27 cellular contexts compared by ENCODE assay signal in the genomic region with DNA sequence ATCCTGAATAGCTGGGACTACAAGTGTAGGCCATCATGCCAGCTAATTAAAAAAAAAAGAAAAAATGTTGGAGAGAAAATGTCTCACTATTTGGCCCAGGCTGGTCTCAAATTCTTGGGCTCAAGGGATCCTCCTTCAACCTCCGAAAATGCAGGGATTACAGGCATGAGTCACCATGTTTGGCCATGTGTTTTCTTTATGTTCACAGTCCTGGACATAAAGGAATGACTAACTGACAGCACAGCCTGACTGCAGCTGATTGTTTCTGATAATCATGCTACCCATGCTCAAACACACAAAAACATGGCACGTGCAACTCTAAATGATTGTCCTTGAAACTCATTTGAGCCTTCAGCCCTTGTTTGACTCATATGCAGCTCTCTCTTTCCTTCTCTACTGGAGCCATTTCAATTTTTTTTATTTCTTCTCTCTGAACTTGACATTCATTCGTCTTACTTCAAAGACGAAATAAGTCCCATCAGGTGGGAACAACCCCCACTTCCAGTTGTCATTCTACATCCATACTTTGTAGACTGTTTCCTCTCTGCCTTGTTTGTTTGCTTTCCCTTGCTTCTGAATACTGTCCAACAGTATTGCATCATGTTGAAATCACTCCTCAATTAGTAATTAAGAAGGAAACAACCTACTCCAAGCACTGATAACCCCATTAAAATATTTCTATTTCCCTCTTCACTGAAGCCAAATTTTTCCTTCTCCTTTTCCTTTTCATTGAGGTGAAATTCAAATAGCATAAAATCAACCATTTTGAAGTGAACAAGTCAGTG.
DNase-seq lines count a peak whose midpoint lies in the region; ATAC-seq and TF ChIP-seq lines count a peak whose summit lies in the region.
"Had no signal": no experiment of that assay in that cellular context is flagged by ENCODE, and none has a peak within 500 bp of the region (broad histone marks: within the 10 kb centered on the region; RNA-seq: fewer than 3 reads in every experiment).

No MANE protein-coding gene starts in this region.

- H3K27me3 ChIP-seq in MG63: no peaks in the 10 kb centered on the region
- H3K27me3 ChIP-seq: gastroesophageal sphincter, SJSA1 had no signal

- no peak overlapping the region for H3K4me3 Mint-ChIP-seq in stimulated activated naive B cell treated with anti-CD40 and anti-IgM and Interleukin-4, amounts not matched to agents 10 μg/mL and 1 μg/mL and 100 μg/mL, for 72 hours
- H3K4me3 Mint-ChIP-seq: activated naive CD4-positive, alpha-beta T cell treated with anti-CD3 and anti-CD28 coated beads, Interleukin-2, amount 50 U/mL, for 24 hours; CD14-positive monocyte; effector memory CD8-positive, alpha-beta T cell had no signal

- peaks cover 12 to 20% of the 10 kb centered on the region in 2 donors for H3K9me3 Mint-ChIP-seq in stimulated activated naive B cell treated with anti-CD40 and anti-IgM and Interleukin-4, amounts not matched to agents 10 μg/mL and 1 μg/mL and 100 μg/mL, for 72 hours

- ATAC-seq in GM18861 (IDR thresholded peaks at IDR 0.05; ENCODE audit: unreplicated experiment): no peak
- ATAC-seq in stimulated activated naive B cell treated with anti-CD40 and anti-IgM and Interleukin-4, amounts not matched to agents 10 μg/mL and 1 μg/mL and 100 μg/mL, for 72 hours (replicated peaks): no peak
- ATAC-seq: effector memory CD8-positive, alpha-beta T cell; gastroesophageal sphincter; Panc1 had no signal

- no peak for TF ChIP-seq CTCF in retinal pigment epithelial cell (conservative IDR thresholded peaks at IDR 0.05; ENCODE audit: low read depth, low read length)

- H3K27ac Mint-ChIP-seq in stimulated activated naive B cell treated with anti-CD40 and anti-IgM and Interleukin-4, amounts not matched to agents 10 μg/mL and 1 μg/mL and 100 μg/mL, for 72 hours: no peak overlapping the region
- H3K27ac Mint-ChIP-seq: activated naive CD4-positive, alpha-beta T cell treated with anti-CD3 and anti-CD28 coated beads, Interleukin-2, amount 50 U/mL, for 24 hours; CD14-positive monocyte; effector memory CD8-positive, alpha-beta T cell; progenitor cell of endocrine pancreas had no signal

- no peaks in the 10 kb centered on the region for H3K4me1 Mint-ChIP-seq in stimulated activated naive B cell treated with anti-CD40 and anti-IgM and Interleukin-4, amounts not matched to agents 10 μg/mL and 1 μg/mL and 100 μg/mL, for 72 hours
- H3K4me1 Mint-ChIP-seq: activated naive CD4-positive, alpha-beta T cell treated with anti-CD3 and anti-CD28 coated beads, Interleukin-2, amount 50 U/mL, for 24 hours; CD14-positive monocyte had no signal

- no peaks in the 10 kb centered on the region for H3K9me3 ChIP-seq in MG63
- H3K9me3 ChIP-seq: gastroesophageal sphincter, HAP-1, SJSA1, thoracic aorta had no signal

- H3K36me3 Mint-ChIP-seq in stimulated activated naive B cell treated with anti-CD40 and anti-IgM and Interleukin-4, amounts not matched to agents 10 μg/mL and 1 μg/mL and 100 μg/mL, for 72 hours: no peaks in the 10 kb centered on the region
- H3K36me3 Mint-ChIP-seq: activated naive CD4-positive, alpha-beta T cell treated with anti-CD3 and anti-CD28 coated beads, Interleukin-2, amount 50 U/mL, for 24 hours; CD14-positive monocyte had no signal

- no peaks in the 10 kb centered on the region for H3K36me3 ChIP-seq in MG63
- H3K36me3 ChIP-seq: gastroesophageal sphincter, HAP-1, SJSA1, thoracic aorta had no signal

- no peaks in the 10 kb centered on the region for H3K27me3 Mint-ChIP-seq in stimulated activated naive B cell treated with anti-CD40 and anti-IgM and Interleukin-4, amounts not matched to agents 10 μg/mL and 1 μg/mL and 100 μg/mL, for 72 hours
- H3K27me3 Mint-ChIP-seq: activated naive CD4-positive, alpha-beta T cell treated with anti-CD3 and anti-CD28 coated beads, Interleukin-2, amount 50 U/mL, for 24 hours; effector memory CD8-positive, alpha-beta T cell; progenitor cell of endocrine pancreas had no signal

- H3K4me3 ChIP-seq in MG63: no peak overlapping the region
- H3K4me3 ChIP-seq in retinal pigment epithelial cell (ENCODE audit: low read length): no peak overlapping the region
- H3K4me3 ChIP-seq: gastroesophageal sphincter, HAP-1, lung, SJSA1, thoracic aorta had no signal

- DNase-seq in MG63: peak; percentile 74
- DNase-seq in astrocyte of the hippocampus (ENCODE audit: low read depth, low spot score): peak; percentile 6
- peak; percentile 34 for DNase-seq in fibroblast of peridontal ligament (ENCODE audit: extremely low read depth)
- DNase-seq in retinal pigment epithelial cell (ENCODE audit: low read depth): peak; percentile 62
- DNase-seq in stimulated activated naive B cell treated with anti-CD40 and anti-IgM and Interleukin-4, amounts not matched to agents 10 μg/mL and 1 μg/mL and 100 μg/mL, for 72 hours: no peak
- DNase-seq in NCI-H2107 (lab: John Stamatoyannopoulos, UW): no peak
- DNase-seq: activated CD4-positive, alpha-beta T cell treated with anti-CD3 and anti-CD28 coated beads for 48 hours; aorta; effector memory CD8-positive, alpha-beta T cell; KG1; kidney; MV-4-11; NCI-H187 treated with DMSO at 0.1 percent for 48 hours; NCI-H446; NK-92 treated with Interleukin-12 subunit alpha and Interleukin-12 subunit beta, amount 100 ng/mL, for 24 hours; stimulated activated CD4-positive, alpha-beta T cell treated with anti-CD3 and anti-CD28 coated beads, Interleukin-2, amount 100 ng/mL, for 48 hours; stimulated activated naive CD4-positive, alpha-beta T cell had no signal

Comparison
In these comparisons a context has a peak if more than half of its experiments do, and no peak if none do; other contexts are left out.
1. DNase-seq: peak in MG63 (single experiment), astrocyte of the hippocampus (single experiment), fibroblast of peridontal ligament (single experiment) and retinal pigment epithelial cell (single experiment); none in stimulated activated naive B cell treated with anti-CD40 and anti-IgM and Interleukin-4, amounts not matched to agents 10 μg/mL and 1 μg/mL and 100 μg/mL, for 72 hours (single experiment) and NCI-H2107 (single experiment).